Comparison of ENCODE assay signal across 20 cellular contexts in the genomic region with DNA sequence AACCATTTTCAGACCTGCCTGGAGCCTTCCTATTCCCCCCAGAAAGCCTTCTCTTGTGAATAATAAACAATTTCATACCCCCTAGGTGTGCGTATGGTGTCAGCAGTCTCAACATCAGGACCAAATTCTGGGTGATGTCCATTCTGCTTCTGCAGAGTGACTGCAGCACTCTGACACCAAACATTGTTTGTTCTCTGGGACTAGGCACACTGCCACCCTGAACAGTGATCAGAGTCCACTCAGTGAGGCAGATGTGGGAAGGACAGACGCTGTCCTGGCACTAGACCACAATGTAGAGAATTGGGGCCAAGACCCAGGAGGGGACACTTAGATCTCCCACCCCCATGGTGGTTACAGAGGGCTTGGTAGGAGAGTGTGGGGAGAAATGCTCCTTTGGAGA.
DNase-seq lines count a peak whose midpoint lies in the region; ATAC-seq, FAIRE-seq and TF ChIP-seq lines count a peak whose summit lies in the region.
"Had no signal": no experiment of that assay in that cellular context is flagged by ENCODE, and none has a peak within 500 bp of the region (broad histone marks: within the 10 kb centered on the region; RNA-seq: fewer than 3 reads in every experiment).

No MANE protein-coding gene starts in this region.

- H3K4me3 ChIP-seq in small intestine (ENCODE audit: low read depth in 1 of 2, low read length in 2 of 2) = no peak overlapping the region
- H3K4me3 ChIP-seq: A549, GM23338 had no signal

- no peaks in the 10 kb centered on the region for H3K36me3 Mint-ChIP-seq in neural crest cell (ENCODE audit: low read depth)
- peaks cover 18 to 36% of the 10 kb centered on the region in 2 donors for H3K36me3 Mint-ChIP-seq in stimulated activated naive B cell treated with anti-CD40 and anti-IgM and Interleukin-4, amounts not matched to agents 10 μg/mL and 1 μg/mL and 100 μg/mL, for 72 hours

- no peaks in the 10 kb centered on the region for H3K9me3 Mint-ChIP-seq in neural crest cell
- H3K9me3 Mint-ChIP-seq in stimulated activated naive B cell treated with anti-CD40 and anti-IgM and Interleukin-4, amounts not matched to agents 10 μg/mL and 1 μg/mL and 100 μg/mL, for 72 hours = peaks cover 0 to 2% of the 10 kb centered on the region in 2 donors
- H3K9me3 Mint-ChIP-seq: GM23338, HFFc6 had no signal

- no peak overlapping the region for H3K27ac ChIP-seq in small intestine (ENCODE audit: low read depth in 1 of 2, low read length in 1 of 2)
- H3K27ac ChIP-seq: A549, C4-2B had no signal

- H3K9me3 ChIP-seq in small intestine (ENCODE audit: control insufficient read depth, low read depth) = no peaks in the 10 kb centered on the region
- H3K9me3 ChIP-seq: A549 had no signal

- peak overlapping the region; percentile 64 for H3K27ac Mint-ChIP-seq in neural crest cell (ENCODE audit: unreplicated experiment)
- peak overlapping the region; percentile 4 for H3K27ac Mint-ChIP-seq in stimulated activated naive B cell treated with anti-CD40 and anti-IgM and Interleukin-4, amounts not matched to agents 10 μg/mL and 1 μg/mL and 100 μg/mL, for 72 hours
- H3K27ac Mint-ChIP-seq: GM23338, HFFc6 had no signal

- 59 to 88% (median 66%) methylated on average over 2 of the region's 2 CpGs for WGBS in small intestine, 3 donors

- FAIRE-seq in small intestine (lab: Jason Lieb, UNC) = no peak
- FAIRE-seq: A549, GM12892, GM18507, H54 had no signal

- H3K27me3 ChIP-seq in small intestine (ENCODE audit: control insufficient read depth in 2 of 2, insufficient read depth in 2 of 2, low read length in 2 of 2) = no peaks in the 10 kb centered on the region

- no peak for TF ChIP-seq CTCF in neural crest cell (conservative IDR thresholded peaks at IDR 0.05)

- H3K36me3 ChIP-seq in small intestine (ENCODE audit: control insufficient read depth in 2 of 2, insufficient read depth in 2 of 2, low read length in 2 of 2) = no peaks in the 10 kb centered on the region

- H3K27me3 Mint-ChIP-seq in neural crest cell (ENCODE audit: low read depth) = no peaks in the 10 kb centered on the region
- no peaks in the 10 kb centered on the region for H3K27me3 Mint-ChIP-seq in stimulated activated naive B cell treated with anti-CD40 and anti-IgM and Interleukin-4, amounts not matched to agents 10 μg/mL and 1 μg/mL and 100 μg/mL, for 72 hours
- H3K27me3 Mint-ChIP-seq: CD4-positive, alpha-beta memory T cell had no signal

- H3K4me1 ChIP-seq in small intestine (ENCODE audit: control insufficient read depth in 2 of 2, insufficient read depth in 1 of 2, low read depth in 1 of 2, low read length in 1 of 2) = no peaks in the 10 kb centered on the region
- H3K4me1 ChIP-seq: A549 had no signal

- peak; percentile 17 for DNase-seq in globus pallidus (ENCODE audit: low spot score)
- DNase-seq in left lobe of liver (ENCODE audit: low spot score) = peak; percentile 59
- DNase-seq in neural crest cell (ENCODE audit: low read depth, low spot score) = no peak
- DNase-seq in stimulated activated naive B cell treated with anti-CD40 and anti-IgM and Interleukin-4, amounts not matched to agents 10 μg/mL and 1 μg/mL and 100 μg/mL, for 72 hours = no peak
- DNase-seq in activated CD4-positive, alpha-beta T cell treated with anti-CD3 and anti-CD28 coated beads for 1 hour = no peak
- DNase-seq in amniotic stem cell (lab: John Stamatoyannopoulos, UW) = no peak
- DNase-seq in small intestine = no peak
- DNase-seq: AML-193; CD4-positive, alpha-beta memory T cell; DMS153; DMS79; GDM1; HFFc6 had no signal

- H3K4me1 Mint-ChIP-seq in neural crest cell = peaks cover 11% of the 10 kb centered on the region
- H3K4me1 Mint-ChIP-seq in stimulated activated naive B cell treated with anti-CD40 and anti-IgM and Interleukin-4, amounts not matched to agents 10 μg/mL and 1 μg/mL and 100 μg/mL, for 72 hours = peaks cover 8 to 29% of the 10 kb centered on the region in 2 donors

- no peak overlapping the region for H3K4me3 Mint-ChIP-seq in neural crest cell
- H3K4me3 Mint-ChIP-seq in stimulated activated naive B cell treated with anti-CD40 and anti-IgM and Interleukin-4, amounts not matched to agents 10 μg/mL and 1 μg/mL and 100 μg/mL, for 72 hours = no peak overlapping the region
- H3K4me3 Mint-ChIP-seq: GM23338, HFFc6 had no signal

- peak; percentile 93 for ATAC-seq in left lobe of liver
- no peak for ATAC-seq in stimulated activated naive B cell treated with anti-CD40 and anti-IgM and Interleukin-4, amounts not matched to agents 10 μg/mL and 1 μg/mL and 100 μg/mL, for 72 hours (replicated peaks)
- ATAC-seq: A549, GM23338, HCT116 had no signal

Comparison
In these comparisons a context has a peak if more than half of its experiments do, and no peak if none do; other contexts are left out.
1. DNase-seq: peak in globus pallidus (single experiment) and left lobe of liver (single experiment); none in neural crest cell (single experiment), stimulated activated naive B cell treated with anti-CD40 and anti-IgM and Interleukin-4, amounts not matched to agents 10 μg/mL and 1 μg/mL and 100 μg/mL, for 72 hours (single experiment), activated CD4-positive, alpha-beta T cell treated with anti-CD3 and anti-CD28 coated beads for 1 hour (single experiment), amniotic stem cell (single experiment) and small intestine (single experiment).